ENCODE assay signal across 8 cellular contexts in genomic region chr1:32652244-32652962, GRCh38. TPM values are rescaled to one million over a fixed set of nuclear protein-coding genes. Genes with fewer than 3 reads are reported as not detected.
DNase-seq lines count a peak whose midpoint lies in the region; ATAC-seq and TF ChIP-seq lines count a peak whose summit lies in the region.

No MANE protein-coding gene starts in this region.

- DNase-seq in heart right ventricle = no peak
- no peak for DNase-seq in cardiac septum (ENCODE audit: low spot score)
- DNase-seq in adipocyte (ENCODE audit: low read depth) = no peak
- DNase-seq in lower lobe of right lung = no peak
- DNase-seq in upper lobe of right lung = no peak
- no peak for DNase-seq in 8988T
- no peak for DNase-seq in NCI-H2081 treated with DMSO at 0.1 percent for 48 hours (lab: John Stamatoyannopoulos, UW)
- DNase-seq in RPMI8226 = no peak

- H3K36me3 ChIP-seq in heart right ventricle (peaks cover 0 to 54% (median 23%) of the 10 kb centered on the region in 9 donors), adipocyte (ENCODE audit: control insufficient read depth, insufficient read depth, low read length, severe bottlenecking) (peaks cover 47% of the 10 kb centered on the region), lower lobe of right lung (peaks cover 49% of the 10 kb centered on the region), upper lobe of right lung (peaks cover 47% of the 10 kb centered on the region)

- H3K27ac ChIP-seq in heart right ventricle = peak overlapping the region in 3 of 10 donors; percentile 93 to 99 (median 96)
- no peak overlapping the region for H3K27ac ChIP-seq in lower lobe of right lung
- H3K27ac ChIP-seq in upper lobe of right lung = peak overlapping the region; percentile 98

- H3K4me3 ChIP-seq in heart right ventricle = peak overlapping the region in 8 of 10 donors; percentile 61 to 95 (median 84)
- peak overlapping the region; percentile 87 for H3K4me3 ChIP-seq in adipocyte (ENCODE audit: low read length)
- peak overlapping the region; percentile 83 for H3K4me3 ChIP-seq in lower lobe of right lung
- H3K4me3 ChIP-seq in upper lobe of right lung = peak overlapping the region; percentile 86

- intact Hi-C loops in heart right ventricle (cut with DNase I) = loop anchor here in 1 of 10 donors (5.0 kb wide), 1 partner anchor 50 kb away; the partner anchor contains the start of gene SYNC
- intact Hi-C loops in cardiac septum (cut with DNase I) = no loop called here
- intact Hi-C loops in lower lobe of right lung (cut with DNase I) = no loop called here
- intact Hi-C loops in upper lobe of right lung (cut with DNase I) = no loop called here

- no peaks in the 10 kb centered on the region for H3K9me3 ChIP-seq in heart right ventricle
- H3K9me3 ChIP-seq in adipocyte (ENCODE audit: control insufficient read depth, low read length) = no peaks in the 10 kb centered on the region
- H3K9me3 ChIP-seq in lower lobe of right lung = no peaks in the 10 kb centered on the region
- no peaks in the 10 kb centered on the region for H3K9me3 ChIP-seq in upper lobe of right lung

- TF ChIP-seq CTCF in heart right ventricle (IDR thresholded peaks at IDR 0.05) = no peak
- TF ChIP-seq CTCF in lower lobe of right lung (IDR thresholded peaks at IDR 0.05) = no peak
- no peak for TF ChIP-seq CTCF in upper lobe of right lung (IDR thresholded peaks at IDR 0.05)

- WGBS in heart right ventricle, 2 donors = 92 to 95% methylated on average over 16 of the region's 16 CpGs

- H3K9ac ChIP-seq in adipocyte (ENCODE audit: low read length) = peak overlapping the region; percentile 92

- ATAC-seq in heart right ventricle (no peak), lower lobe of right lung (no peak), upper lobe of right lung (no peak)

- peaks cover 3 to 65% (median 37%) of the 10 kb centered on the region in 9 donors for H3K4me1 ChIP-seq in heart right ventricle
- peaks cover 24% of the 10 kb centered on the region for H3K4me1 ChIP-seq in adipocyte (ENCODE audit: control insufficient read depth, insufficient read depth, low read length)
- peaks cover 64% of the 10 kb centered on the region for H3K4me1 ChIP-seq in lower lobe of right lung
- H3K4me1 ChIP-seq in upper lobe of right lung = peaks cover 38% of the 10 kb centered on the region

- no peaks in the 10 kb centered on the region for H3K27me3 ChIP-seq in heart right ventricle
- no peaks in the 10 kb centered on the region for H3K27me3 ChIP-seq in adipocyte (replicated peaks; ENCODE audit: control insufficient read depth, insufficient read depth, low read length)
- H3K27me3 ChIP-seq in lower lobe of right lung (ENCODE audit: low read depth) = no peaks in the 10 kb centered on the region
- H3K27me3 ChIP-seq in upper lobe of right lung = no peaks in the 10 kb centered on the region

RNA-seq across cellular contexts. Expression of gene RBBP4, which starts 1.4 kb away (rescaled TPM):
- 100 to 1,000 TPM in 8 of 10 donors, 10 to 100 TPM in 2; 86.6 to 119 (median 110) TPM for total RNA-seq in heart right ventricle
- polyA plus RNA-seq in heart right ventricle = 10 to 100 TPM; 17.9 to 50.7 TPM
- total RNA-seq in cardiac septum = 96.0 TPM
- total RNA-seq in lower lobe of right lung = 155 TPM
- 156 TPM for total RNA-seq in upper lobe of right lung

RNA-seq across cellular contexts. Expression of gene ZBTB8OS, which starts 2.1 kb away (rescaled TPM):
- 10 to 100 TPM; 27.5 to 45.1 (median 32.6) TPM for total RNA-seq in heart right ventricle
- 10 to 100 TPM; 54.7 to 65.0 TPM for polyA plus RNA-seq in heart right ventricle
- total RNA-seq in cardiac septum = 30.2 TPM
- total RNA-seq in lower lobe of right lung = 55.9 TPM
- 47.8 TPM for total RNA-seq in upper lobe of right lung

RNA-seq across cellular contexts. Expression of gene SYNC, which starts 50.2 kb away (rescaled TPM):
- total RNA-seq in heart right ventricle (10 to 100 TPM in 9 of 10 donors, 1 to 10 TPM in 1; 9.9 to 27.8 (median 17.7) TPM), cardiac septum (18.2 TPM), lower lobe of right lung (14.5 TPM), upper lobe of right lung (16.9 TPM)
- 10 to 100 TPM in 1 of 2 donors, 1 to 10 TPM in 1; 2.7 to 10.5 TPM for polyA plus RNA-seq in heart right ventricle
